Comparison of ENCODE assay signal across 27 cellular contexts in genomic region chr20:57738484-57738883, GRCh38. TPM values are rescaled to one million over a fixed set of nuclear protein-coding genes. Genes with fewer than 3 reads are reported as not detected.
DNase-seq lines count a peak whose midpoint lies in the region; FAIRE-seq and TF ChIP-seq lines count a peak whose summit lies in the region.
"Had no signal": no experiment of that assay in that cellular context is flagged by ENCODE, and none has a peak within 500 bp of the region (broad histone marks: within the 10 kb centered on the region; RNA-seq: fewer than 3 reads in every experiment).

No MANE protein-coding gene starts in this region.

- no peaks in the 10 kb centered on the region for H3K27me3 ChIP-seq in small intestine (ENCODE audit: control insufficient read depth in 2 of 2, insufficient read depth in 2 of 2, low read length in 2 of 2)
- H3K27me3 ChIP-seq in brain microvascular endothelial cell (replicated peaks) = no peaks in the 10 kb centered on the region
- H3K27me3 ChIP-seq: BE2C, SJCRH30 had no signal

- H3K36me3 ChIP-seq in small intestine (ENCODE audit: control insufficient read depth in 2 of 2, insufficient read depth in 2 of 2, low read length in 2 of 2) (no peaks in the 10 kb centered on the region), brain microvascular endothelial cell (replicated peaks) (no peaks in the 10 kb centered on the region)
- H3K36me3 ChIP-seq: BE2C, SJCRH30 had no signal

- no peak overlapping the region for H3K27ac ChIP-seq in small intestine (ENCODE audit: low read depth in 1 of 2, low read length in 1 of 2)
- H3K27ac ChIP-seq in brain microvascular endothelial cell = no peak overlapping the region
- H3K27ac ChIP-seq: psoas muscle, SJCRH30 had no signal

- no peak for FAIRE-seq in small intestine (lab: Jason Lieb, UNC)
- FAIRE-seq: GM12892 had no signal

- in situ Hi-C loops in brain microvascular endothelial cell (cut with HindIII; ENCODE audit: low pct_ligation_motif_present, low sequenced_read_pairs) = no loop called here

- DNase-seq in NCI-H82 (lab: John Stamatoyannopoulos, UW) (peak; percentile 18), NCI-H82 treated with DMSO at 0.1 percent for 48 hours (lab: John Stamatoyannopoulos, UW; ENCODE audit: unreplicated experiment) (no peak), LNCaP clone FGC (ENCODE audit: low read depth) (peak; percentile 25), epithelial cell of esophagus (ENCODE audit: low read depth) (peak; percentile 10), small intestine (peak; percentile 4), superior temporal gyrus (ENCODE audit: extremely low spot score) (no peak), brain microvascular endothelial cell (no peak), hepatic stellate cell (ENCODE audit: low spot score) (no peak)
- DNase-seq: 8988T; activated CD8-positive, alpha-beta memory T cell treated with anti-CD3 and anti-CD28 coated beads for 24 hours; activated naive CD4-positive, alpha-beta T cell treated with anti-CD3 and anti-CD28 coated beads for 36 hours; activated T-cell treated with anti-CD3 and anti-CD28 coated beads, Interleukin-2, amount 50 U/mL, for 4 hours; amygdala; BE2C; COR-L47; cortex of kidney; DMS79 treated with DMSO at 0.1 percent for 48 hours; HCEC 1CT; IMR-90; kidney glomerular epithelial cell; NCI-H1417 treated with DMSO at 0.1 percent for 48 hours; NCI-H510A treated with DMSO at 0.1 percent for 48 hours; stimulated activated CD4-positive, alpha-beta T cell treated with anti-CD3 and anti-CD28 coated beads, Interleukin-1b, Interleukin-23, amount 100 ng/mL, for 48 hours; T-cell had no signal

- no peaks in the 10 kb centered on the region for H3K9me3 ChIP-seq in small intestine (ENCODE audit: control insufficient read depth, low read depth)
- H3K9me3 ChIP-seq: BE2C, psoas muscle, SJCRH30 had no signal

- H3K4me3 ChIP-seq in LNCaP clone FGC (ENCODE audit: low read depth, low read length) (no peak overlapping the region), epithelial cell of esophagus (ENCODE audit: low read length) (no peak overlapping the region), small intestine (ENCODE audit: low read depth in 1 of 2, low read length in 2 of 2) (no peak overlapping the region), brain microvascular endothelial cell (ENCODE audit: low read depth, low read length) (no peak overlapping the region)
- H3K4me3 ChIP-seq: psoas muscle, SJCRH30 had no signal

- no peaks in the 10 kb centered on the region for H3K4me1 ChIP-seq in small intestine (ENCODE audit: control insufficient read depth in 2 of 2, insufficient read depth in 1 of 2, low read depth in 1 of 2, low read length in 1 of 2)

- 7 to 27% (median 19%) methylated on average over 2 of the region's 2 CpGs for WGBS in small intestine, 3 donors

- no peak for TF ChIP-seq CTCF in LNCaP clone FGC (IDR thresholded peaks at IDR 0.05; ENCODE audit: control insufficient read depth, extremely low read depth, insufficient read depth)
- no peak for TF ChIP-seq CTCF in epithelial cell of esophagus (IDR thresholded peaks at IDR 0.05; ENCODE audit: insufficient read depth, low read depth, low read length, missing control alignments)
- TF ChIP-seq CTCF in brain microvascular endothelial cell (IDR thresholded peaks at IDR 0.05; ENCODE audit: low read depth, low read length, missing control alignments) = no peak

RNA-seq across cellular contexts. Expression of gene PMEPA1, which starts 28.7 kb away (rescaled TPM):
- polyA plus RNA-seq in small intestine = 10 to 100 TPM in 1 of 3 donors, 1 to 10 TPM in 2; 4.0 to 12.0 (median 7.3) TPM

Comparison
In these comparisons a context has a peak if more than half of its experiments do, and no peak if none do; other contexts are left out.
1. DNase-seq: peak in NCI-H82 (single experiment), LNCaP clone FGC (single experiment), epithelial cell of esophagus (single experiment) and small intestine (single experiment); none in NCI-H82 treated with DMSO at 0.1 percent for 48 hours (single experiment), superior temporal gyrus (single experiment), brain microvascular endothelial cell (single experiment) and hepatic stellate cell (single experiment).